Comparison of ENCODE assay signal across 8 cellular contexts in genomic region chr1:42335050-42335808, GRCh38. TPM values are rescaled to one million over a fixed set of nuclear protein-coding genes. Genes with fewer than 3 reads are reported as not detected.
DNase-seq lines count a peak whose midpoint lies in the region; TF ChIP-seq lines count a peak whose summit lies in the region.

Gene FOXJ3 (minus strand): TSS chr1:42335235. CDS start chr1:42311093, 24,142 bp downstream.

- H3K4me1 ChIP-seq in SK-N-SH (ENCODE audit: control insufficient read depth in 1 of 2, insufficient read depth in 2 of 2, low read depth in 1 of 2, low read length in 1 of 2), result peaks cover 6 to 13% of the 10 kb centered on the region in 2 experiments; a peak in 3 of 4 replicates
- peaks cover 37% of the 10 kb centered on the region for H3K4me1 ChIP-seq in suprapubic skin

- H3K9me3 ChIP-seq in SK-N-SH (no peaks in the 10 kb centered on the region), suprapubic skin (no peaks in the 10 kb centered on the region)

- peak; percentile 27 for TF ChIP-seq RAD21 in SK-N-SH (IDR thresholded peaks at IDR 0.05; ENCODE audit: low read length)

- peak within 1 kb of the TSS; percentile 85 for H3K4me2 ChIP-seq in SK-N-SH

- peak within 1 kb of the TSS; percentile 75 to 92 for H3K27ac ChIP-seq in SK-N-SH (ENCODE audit: low read depth in 2 of 2, low read length in 1 of 2)
- peak within 1 kb of the TSS; percentile 90 for H3K27ac ChIP-seq in suprapubic skin

- TF ChIP-seq EP300 in SK-N-SH (IDR thresholded peaks at IDR 0.05; ENCODE audit: borderline replicate concordance in 1 of 2, low read depth in 1 of 2, low read length in 1 of 2), result peak; percentile 10 to 60; a peak in 1 of 4 replicates
- TF ChIP-seq EP300 in suprapubic skin (IDR thresholded peaks at IDR 0.05), result no peak

- no peaks in the 10 kb centered on the region for H3K9me2 ChIP-seq in SK-N-SH

- peak; percentile 97 for DNase-seq in GM03348 (ENCODE audit: low spot score)
- DNase-seq in HEK293T (ENCODE audit: extremely low spot score), result peak; percentile 91
- peak; percentile 93 for DNase-seq in NAMALWA (ENCODE audit: low spot score)
- DNase-seq in SK-N-SH, result peak; percentile 98
- peak; percentile 94 for DNase-seq in activated naive CD4-positive, alpha-beta T cell treated with anti-CD3 and anti-CD28 coated beads, Interleukin-2, amount 50 U/mL, for 16 hours
- DNase-seq in glomerular endothelial cell (ENCODE audit: extremely low read depth, low read depth, low spot score), result no peak
- DNase-seq in occipital lobe (lab: John Stamatoyannopoulos, UW), result peak; percentile 85
- peak; percentile 91 to 93 for DNase-seq in suprapubic skin (ENCODE audit: low spot score in 2 of 2)

- H3K27me3 ChIP-seq in SK-N-SH (ENCODE audit: insufficient read depth), result no peaks in the 10 kb centered on the region
- H3K27me3 ChIP-seq in suprapubic skin, result no peaks in the 10 kb centered on the region

- POLR2A ChIA-PET in HEK293T (lab: Yijun Ruan, JAX), result interaction anchor here (0.5 to 1.2 kb wide), 7 partner anchors 19 to 1189 kb away, joined by 3 to 4 read pairs (median 4); partner anchors contain the start of genes C1orf50 and P3H1
- POLR2A ChIA-PET in SK-N-SH (lab: Yijun Ruan, JAX), result no interaction called here

- peaks cover 39% of the 10 kb centered on the region for H4K20me1 ChIP-seq in SK-N-SH (ENCODE audit: insufficient read depth)

- H3F3A ChIP-seq in SK-N-SH (replicated peaks; ENCODE audit: insufficient read depth), result no peaks in the 10 kb centered on the region

- H3K79me2 ChIP-seq in SK-N-SH (ENCODE audit: insufficient read depth), result peaks cover 51% of the 10 kb centered on the region

- H3K4me3 ChIP-seq in SK-N-SH (ENCODE audit: low read depth in 2 of 2, low read length in 1 of 2) (peak within 1 kb of the TSS; percentile 81 to 97), suprapubic skin (peak within 1 kb of the TSS; percentile 79)

- WGBS in SK-N-SH (ENCODE audit: low lambda C conversion rate), result 2% methylated on average over 35 of the region's 79 CpGs
- WGBS in suprapubic skin, result 0% methylated on average over 8 of the region's 79 CpGs

- H2AFZ ChIP-seq in SK-N-SH (ENCODE audit: low read depth), result peak within 1 kb of the TSS; percentile 82

- H3K36me3 ChIP-seq in SK-N-SH (replicated peaks in 1 of 2; ENCODE audit: control insufficient read depth in 1 of 2, insufficient read depth in 2 of 2, low read length in 1 of 2) (no peaks in the 10 kb centered on the region), suprapubic skin (no peaks in the 10 kb centered on the region)

- CTCF ChIA-PET in HEK293T (lab: Yijun Ruan, JAX) (interaction anchor here (0.6 kb wide), 1 partner anchor 285 kb away, joined by 4 read pairs; no protein-coding TSS in a partner anchor), SK-N-SH (lab: Yijun Ruan, JAX) (interaction anchor here (2.7 kb wide), 1 partner anchor 162 kb away, joined by 15 read pairs; no protein-coding TSS in a partner anchor)

- TF ChIP-seq POLR2A in suprapubic skin (IDR thresholded peaks at IDR 0.05), result peak in 1 of 2 donors; percentile 42

- H3K9ac ChIP-seq in SK-N-SH, result peak within 1 kb of the TSS; percentile 88

- TF ChIP-seq CTCF in SK-N-SH (IDR thresholded peaks at IDR 0.05) (no peak), suprapubic skin (IDR thresholded peaks at IDR 0.05) (no peak)

TF ChIP-seq in HEK293T, 16 proteins besides CTCF, POLR2A, EP300 and RAD21:
- TF ChIP-seq L3MBTL2 (conservative IDR thresholded peaks at IDR 0.05) (peak; percentile 75), TARDBP (IDR thresholded peaks at IDR 0.05) (no peak), PKNOX1 (IDR thresholded peaks at IDR 0.05) (peak; percentile 24; the same call in 1 of the 2 replicates), ARNT (IDR thresholded peaks at IDR 0.05) (0 out of 2 replicates have a peak, but pooled peaks have one; percentile 17), SUZ12 (IDR thresholded peaks at IDR 0.05) (no peak), CTBP1 (IDR thresholded peaks at IDR 0.05; ENCODE audit: borderline replicate concordance) (peak; percentile 57; the same call in 1 of the 2 replicates)

TF ChIP-seq in SK-N-SH, 30 proteins besides CTCF, POLR2A, EP300 and RAD21 (continues in another document):
- TF ChIP-seq GATA2 (CRISPR knock-in tag; IDR thresholded peaks at IDR 0.05), result no peak
- TF ChIP-seq TEAD4 (IDR thresholded peaks at IDR 0.05; ENCODE audit: borderline replicate concordance, insufficient read depth), result peak; percentile 48; the same call in 1 of the 2 replicates
- no peak for TF ChIP-seq USF2 (IDR thresholded peaks at IDR 0.05; ENCODE audit: borderline replicate concordance, low read depth, low read length)
- no peak for TF ChIP-seq RXRA (IDR thresholded peaks at IDR 0.05; ENCODE audit: borderline replicate concordance, low read depth)
- peak; percentile 86 for TF ChIP-seq MAX (IDR thresholded peaks at IDR 0.05; ENCODE audit: low read depth)
- TF ChIP-seq FOXJ3 (CRISPR knock-in tag; IDR thresholded peaks at IDR 0.05), result no peak
- no peak for TF ChIP-seq IRF3 (IDR thresholded peaks at IDR 0.05; ENCODE audit: low read depth, low read length)
- TF ChIP-seq NRF1 (IDR thresholded peaks at IDR 0.05; ENCODE audit: low read depth, low read length), result peak; percentile 32; the same call in 1 of the 2 replicates
- peak; percentile 60; the same call in 1 of the 2 replicates for TF ChIP-seq RCOR1 (IDR thresholded peaks at IDR 0.05; ENCODE audit: low read length)
- TF ChIP-seq SMC3 (IDR thresholded peaks at IDR 0.05; ENCODE audit: low read depth, low read length), result no peak; the same call in 1 of the 2 replicates
- TF ChIP-seq TAF1 (IDR thresholded peaks at IDR 0.05; ENCODE audit: borderline replicate concordance, low read depth, low read length), result peak; percentile 98
- TF ChIP-seq MEF2A (IDR thresholded peaks at IDR 0.05; ENCODE audit: borderline replicate concordance, low read depth), result no peak
- TF ChIP-seq PBX3 (IDR thresholded peaks at IDR 0.05), result peak; percentile 94
- TF ChIP-seq TCF12 (IDR thresholded peaks at IDR 0.05), result peak; percentile 38; the same call in 1 of the 2 replicates
- peak; percentile 46; the same call in 1 of the 2 replicates for TF ChIP-seq NFIC (IDR thresholded peaks at IDR 0.05; ENCODE audit: borderline replicate concordance)
- TF ChIP-seq SIN3A (IDR thresholded peaks at IDR 0.05; ENCODE audit: borderline replicate concordance, low read depth, low read length), result peak; percentile 80; the same call in 1 of the 2 replicates
- TF ChIP-seq MXI1 (IDR thresholded peaks at IDR 0.05; ENCODE audit: low read depth, low read length), result peak; percentile 77
- no peak for TF ChIP-seq EZH2phosphoT487 (IDR thresholded peaks at IDR 0.05; ENCODE audit: borderline replicate concordance, low read depth)
- TF ChIP-seq YY1 (IDR thresholded peaks at IDR 0.05; ENCODE audit: low read depth), result 0 out of 2 replicates have a peak, but pooled peaks have one; percentile 48
- TF ChIP-seq ZBTB33 (IDR thresholded peaks at IDR 0.05; ENCODE audit: borderline replicate concordance, low read depth), result no peak

RNA-seq across cellular contexts. Expression of gene FOXJ3, which starts in this region (rescaled TPM):
- 16.0 and 24.2 TPM in 2 replicates for polyA plus RNA-seq in SK-N-SH (2012; rRNA removed)
- 13.2 and 13.9 TPM in 2 replicates for polyA plus RNA-seq in SK-N-SH (2012; cell fraction: cytosol; rRNA removed)
- 25.6 and 51.1 TPM in 2 replicates for polyA plus RNA-seq in SK-N-SH (2012; cell fraction: nucleus; rRNA removed)
- total RNA-seq in glomerular endothelial cell (20.7 and 36.9 TPM in 2 replicates), occipital lobe (107 TPM), suprapubic skin (10 to 100 TPM; 37.0 to 71.0 (median 41.1) TPM)
